11 cellular contexts compared by ENCODE assay signal in the genomic region with DNA sequence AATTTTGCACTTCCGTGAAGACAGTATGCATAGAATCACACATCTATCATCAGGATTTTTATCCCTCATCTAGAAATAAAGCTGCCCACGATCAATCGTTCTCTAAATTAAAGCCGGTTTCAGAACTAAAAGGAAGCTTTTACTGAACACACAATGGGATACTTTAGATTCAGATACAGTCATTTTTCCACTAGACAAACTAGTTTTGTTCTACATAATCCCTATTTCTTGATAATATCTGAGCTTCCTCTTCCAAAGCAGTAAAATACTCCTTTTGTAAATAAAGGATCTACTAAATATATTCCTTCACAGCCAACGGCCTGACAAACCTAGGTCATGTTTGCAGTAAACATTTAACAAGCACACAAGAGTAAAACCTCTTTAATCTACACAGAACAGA. TPM values are rescaled to one million over a fixed set of nuclear protein-coding genes. Genes with fewer than 3 reads are reported as not detected.
DNase-seq lines count a peak whose midpoint lies in the region; ATAC-seq and TF ChIP-seq lines count a peak whose summit lies in the region.
"Had no signal": no experiment of that assay in that cellular context is flagged by ENCODE, and none has a peak within 500 bp of the region (broad histone marks: within the 10 kb centered on the region; RNA-seq: fewer than 3 reads in every experiment).

No MANE protein-coding gene starts in this region.

- H3K27ac ChIP-seq in VCaP, result peak overlapping the region; percentile 98
- H3K27ac ChIP-seq in smooth muscle cell (ENCODE audit: low read depth), result peak overlapping the region; percentile 96

- peaks cover 30% of the 10 kb centered on the region for H3K4me1 ChIP-seq in smooth muscle cell (ENCODE audit: low read depth)

- H3K27me3 ChIP-seq in smooth muscle cell (ENCODE audit: low read depth), result no peaks in the 10 kb centered on the region

- ATAC-seq in HG03108 (IDR thresholded peaks at IDR 0.05; ENCODE audit: unreplicated experiment) (no peak), GM18909 (IDR thresholded peaks at IDR 0.05; ENCODE audit: poor library complexity, unreplicated experiment) (no peak), HG03521 (IDR thresholded peaks at IDR 0.05; ENCODE audit: unreplicated experiment) (no peak)

- H3K4me1 Mint-ChIP-seq in activated CD4-positive, alpha-beta T cell treated with anti-CD3 and anti-CD28 coated beads, Interleukin-2, amount 10 ng/mL, durations not matched to agents 24 days and 14 days, result peaks cover 39% of the 10 kb centered on the region
- peaks cover 5% of the 10 kb centered on the region for H3K4me1 Mint-ChIP-seq in glutamatergic neuron (ENCODE audit: low read depth, unreplicated experiment)

- WGBS in smooth muscle cell (ENCODE audit: low lambda C conversion rate), result 77% methylated on average over 5 of the region's 5 CpGs

- no peak overlapping the region for H2AFZ ChIP-seq in smooth muscle cell (ENCODE audit: low read depth)

- no peaks in the 10 kb centered on the region for H3K9me3 ChIP-seq in smooth muscle cell (replicated peaks; ENCODE audit: low read depth)

- peaks cover 57% of the 10 kb centered on the region for H3K79me2 ChIP-seq in smooth muscle cell (ENCODE audit: low read depth)

- peak overlapping the region; percentile 90 for H3K9ac ChIP-seq in smooth muscle cell (ENCODE audit: low read depth)

- peaks cover 29% of the 10 kb centered on the region for H3F3A ChIP-seq in smooth muscle cell (ENCODE audit: low read depth)

- peaks cover 29% of the 10 kb centered on the region for H3K36me3 Mint-ChIP-seq in activated CD4-positive, alpha-beta T cell treated with anti-CD3 and anti-CD28 coated beads, Interleukin-2, amount 10 ng/mL, durations not matched to agents 24 days and 14 days (ENCODE audit: low read depth)
- peaks cover 1% of the 10 kb centered on the region for H3K36me3 Mint-ChIP-seq in glutamatergic neuron (ENCODE audit: unreplicated experiment)

- no peak for TF ChIP-seq CTCF in VCaP (conservative IDR thresholded peaks at IDR 0.05)
- no peak for TF ChIP-seq CTCF in glutamatergic neuron (IDR thresholded peaks at IDR 0.05; ENCODE audit: partially characterized antibody, unreplicated experiment)
- no peak for TF ChIP-seq CTCF in smooth muscle cell (IDR thresholded peaks at IDR 0.05; ENCODE audit: borderline replicate concordance, insufficient read depth, poor library complexity, severe bottlenecking)

- no peak for DNase-seq in activated CD4-positive, alpha-beta T cell treated with anti-CD3 and anti-CD28 coated beads, Interleukin-2, amount 10 ng/mL, durations not matched to agents 24 days and 14 days
- no peak for DNase-seq in activated CD4-positive, alpha-beta T cell treated with anti-CD3 and anti-CD28 coated beads for 4 hours
- no peak for DNase-seq in glutamatergic neuron
- no peak for DNase-seq in smooth muscle cell (lab: John Stamatoyannopoulos, UW; ENCODE audit: unreplicated experiment)
- DNase-seq: aorta, NCI-H2227 treated with DMSO at 0.1 percent for 48 hours, nucleus accumbens had no signal

- H3K36me3 ChIP-seq in smooth muscle cell (ENCODE audit: low read depth), result peaks cover 16% of the 10 kb centered on the region

- H3K4me2 ChIP-seq in smooth muscle cell, result peak overlapping the region; percentile 98

- peaks cover 35% of the 10 kb centered on the region for H4K20me1 ChIP-seq in smooth muscle cell (ENCODE audit: low read depth)

- H3K4me3 ChIP-seq in smooth muscle cell, result peak overlapping the region; percentile 85

- intact Hi-C loops in activated CD4-positive, alpha-beta T cell treated with anti-CD3 and anti-CD28 coated beads, Interleukin-2, amount 10 ng/mL, durations not matched to agents 24 days and 14 days (cut with micrococcal nuclease), result loop anchor here (5.0 to 10.0 kb wide), 4 partner anchors 299 to 836 kb away; a partner anchor contains a TSS

- peak overlapping the region; percentile 40 for H3K4me3 Mint-ChIP-seq in activated CD4-positive, alpha-beta T cell treated with anti-CD3 and anti-CD28 coated beads, Interleukin-2, amount 10 ng/mL, durations not matched to agents 24 days and 14 days
- peak overlapping the region; percentile 14 for H3K4me3 Mint-ChIP-seq in glutamatergic neuron (ENCODE audit: unreplicated experiment)

- H3K9me3 Mint-ChIP-seq in activated CD4-positive, alpha-beta T cell treated with anti-CD3 and anti-CD28 coated beads, Interleukin-2, amount 10 ng/mL, durations not matched to agents 24 days and 14 days, result no peaks in the 10 kb centered on the region
- H3K9me3 Mint-ChIP-seq in glutamatergic neuron (ENCODE audit: unreplicated experiment), result no peaks in the 10 kb centered on the region

- no peaks in the 10 kb centered on the region for H3K27me3 Mint-ChIP-seq in activated CD4-positive, alpha-beta T cell treated with anti-CD3 and anti-CD28 coated beads, Interleukin-2, amount 10 ng/mL, durations not matched to agents 24 days and 14 days
- no peaks in the 10 kb centered on the region for H3K27me3 Mint-ChIP-seq in glutamatergic neuron (ENCODE audit: unreplicated experiment)

- no peak overlapping the region for H3K27ac Mint-ChIP-seq in activated CD4-positive, alpha-beta T cell treated with anti-CD3 and anti-CD28 coated beads, Interleukin-2, amount 10 ng/mL, durations not matched to agents 24 days and 14 days
- H3K27ac Mint-ChIP-seq in glutamatergic neuron (ENCODE audit: unreplicated experiment), result no peak overlapping the region

RNA-seq across cellular contexts. Expression of a gene that starts 2.0 kb away (rescaled TPM):
- 15.0 and 17.6 TPM in 2 replicates for total RNA-seq in activated CD4-positive, alpha-beta T cell treated with anti-CD3 and anti-CD28 coated beads, Interleukin-2, amount 10 ng/mL, durations not matched to agents 24 days and 14 days
- total RNA-seq in glutamatergic neuron (ENCODE audit: unreplicated experiment) (17.8 TPM), smooth muscle cell (12.6 and 18.9 TPM in 2 replicates)
- polyA plus RNA-seq in smooth muscle cell, result 9.8 and 13.1 TPM in 2 replicates

RNA-seq across cellular contexts. Expression of a gene that starts 2.2 kb away (rescaled TPM):
- 37.1 and 39.1 TPM in 2 replicates for total RNA-seq in activated CD4-positive, alpha-beta T cell treated with anti-CD3 and anti-CD28 coated beads, Interleukin-2, amount 10 ng/mL, durations not matched to agents 24 days and 14 days
- total RNA-seq in glutamatergic neuron (ENCODE audit: unreplicated experiment), result 41.1 TPM
- 82.3 and 118 TPM in 2 replicates for total RNA-seq in smooth muscle cell
- polyA plus RNA-seq in smooth muscle cell, result 51.6 and 59.9 TPM in 2 replicates
